In genomic region chr15:75436861-75437260, GRCh38 we compare ENCODE assay signal across 29 cellular contexts. TPM values are rescaled to one million over a fixed set of nuclear protein-coding genes. Genes with fewer than 3 reads are reported as not detected.
A peak's percentile ranks its signal among the peaks of the same experiment; 100 is the strongest.
DNase-seq lines count a peak whose midpoint lies in the region; ATAC-seq, FAIRE-seq and TF ChIP-seq lines count a peak whose summit lies in the region.
"Had no signal": no experiment of that assay in that cellular context is flagged by ENCODE, and none has a peak within 500 bp of the region (broad histone marks: within the 10 kb centered on the region; RNA-seq: fewer than 3 reads in every experiment).

No MANE protein-coding gene starts in this region.

- H3K4me1 Mint-ChIP-seq in natural killer cell: peaks cover 46 to 49% of the 10 kb centered on the region in 2 donors
- peaks cover 29 to 35% of the 10 kb centered on the region in 2 donors for H3K4me1 Mint-ChIP-seq in natural killer cell treated with Interleukin-12 subunit alpha and Interleukin-12 subunit beta and Interleukin-15 and Interleukin-18, amount 100 ng/mL, for 72 hours (ENCODE audit: low read depth in 2 of 2)
- H3K4me1 Mint-ChIP-seq in stimulated activated effector memory CD8-positive, alpha-beta T cell treated with anti-CD3 and anti-CD28 coated beads, Interleukin-12 subunit alpha, Interleukin-12 subunit beta, amount 100 ng/mL, for 72 hours: peaks cover 45% of the 10 kb centered on the region
- H3K4me1 Mint-ChIP-seq: neural crest cell had no signal

- intact Hi-C loops in natural killer cell (cut with micrococcal nuclease): no loop called here

- TF ChIP-seq CTCF in natural killer cell (IDR thresholded peaks at IDR 0.05) (no peak), bronchial epithelial cell (IDR thresholded peaks at IDR 0.05; ENCODE audit: insufficient read depth, low read length, severe bottlenecking) (no peak), fibroblast of the aortic adventitia (IDR thresholded peaks at IDR 0.05; ENCODE audit: insufficient read depth, low read length) (no peak)

- H3K36me3 Mint-ChIP-seq in natural killer cell: no peaks in the 10 kb centered on the region
- H3K36me3 Mint-ChIP-seq in natural killer cell treated with Interleukin-12 subunit alpha and Interleukin-12 subunit beta and Interleukin-15 and Interleukin-18, amount 100 ng/mL, for 72 hours: no peaks in the 10 kb centered on the region
- H3K36me3 Mint-ChIP-seq in stimulated activated effector memory CD8-positive, alpha-beta T cell treated with anti-CD3 and anti-CD28 coated beads, Interleukin-12 subunit alpha, Interleukin-12 subunit beta, amount 100 ng/mL, for 72 hours: peaks cover 95% of the 10 kb centered on the region

- H3K4me3 ChIP-seq in bronchial epithelial cell (ENCODE audit: low read depth, low read length) (no peak overlapping the region), fibroblast of the aortic adventitia (ENCODE audit: low read depth, low read length) (no peak overlapping the region)
- H3K4me3 ChIP-seq: BLaER1, upper lobe of left lung had no signal

- H3K27ac Mint-ChIP-seq in natural killer cell: peak overlapping the region; percentile 16 to 54
- no peak overlapping the region for H3K27ac Mint-ChIP-seq in natural killer cell treated with Interleukin-12 subunit alpha and Interleukin-12 subunit beta and Interleukin-15 and Interleukin-18, amount 100 ng/mL, for 72 hours
- peak overlapping the region; percentile 45 for H3K27ac Mint-ChIP-seq in stimulated activated effector memory CD8-positive, alpha-beta T cell treated with anti-CD3 and anti-CD28 coated beads, Interleukin-12 subunit alpha, Interleukin-12 subunit beta, amount 100 ng/mL, for 72 hours
- H3K27ac Mint-ChIP-seq: activated naive CD8-positive, alpha-beta T cell treated with anti-CD3 and anti-CD28 coated beads for 36 hours had no signal

- H3K9me3 Mint-ChIP-seq in natural killer cell: no peaks in the 10 kb centered on the region
- no peaks in the 10 kb centered on the region for H3K9me3 Mint-ChIP-seq in natural killer cell treated with Interleukin-12 subunit alpha and Interleukin-12 subunit beta and Interleukin-15 and Interleukin-18, amount 100 ng/mL, for 72 hours
- no peaks in the 10 kb centered on the region for H3K9me3 Mint-ChIP-seq in stimulated activated effector memory CD8-positive, alpha-beta T cell treated with anti-CD3 and anti-CD28 coated beads, Interleukin-12 subunit alpha, Interleukin-12 subunit beta, amount 100 ng/mL, for 72 hours
- H3K9me3 Mint-ChIP-seq: activated CD8-positive, alpha-beta T cell treated with anti-CD3 and anti-CD28 coated beads for 36 hours; activated naive CD8-positive, alpha-beta T cell treated with anti-CD3 and anti-CD28 coated beads for 36 hours had no signal

- DNase-seq in natural killer cell (no peak), bronchial epithelial cell (ENCODE audit: low read depth) (peak; percentile 67), fibroblast of the aortic adventitia (ENCODE audit: low read depth) (peak; percentile 9), SW480 (ENCODE audit: low spot score) (no peak)
- DNase-seq in natural killer cell treated with Interleukin-12 subunit alpha and Interleukin-12 subunit beta and Interleukin-15 and Interleukin-18, amount 100 ng/mL, for 72 hours (ENCODE audit: low spot score): no peak
- no peak for DNase-seq in stimulated activated effector memory CD8-positive, alpha-beta T cell treated with anti-CD3 and anti-CD28 coated beads, Interleukin-12 subunit alpha, Interleukin-12 subunit beta, amount 100 ng/mL, for 72 hours (ENCODE audit: low spot score in 2 of 2)
- DNase-seq: activated CD4-positive, alpha-beta T cell treated with anti-CD3 and anti-CD28 coated beads for 1 hour; activated CD8-positive, alpha-beta T cell treated with anti-CD3 and anti-CD28 coated beads for 36 hours; activated effector memory CD4-positive, alpha-beta T cell treated with anti-CD3 and anti-CD28 coated beads, Interleukin-2, amount 50 U/mL, for 16 hours; activated naive CD8-positive, alpha-beta T cell treated with anti-CD3 and anti-CD28 coated beads for 36 hours; aorta; central memory CD4-positive, alpha-beta T cell; COR-L47; GF-D8; hypothalamus; left cardiac atrium; NCI-H2029 treated with DMSO at 0.1 percent for 48 hours; NCI-H526; NK-92 treated with Interleukin-12 subunit alpha and Interleukin-12 subunit beta, amount 100 ng/mL, for 24 hours; PC-3; right cardiac atrium; SHP77; stimulated activated CD4-positive, alpha-beta T cell treated with anti-CD3 and anti-CD28 coated beads, Interleukin-2, amount 100 ng/mL, for 24 hours; upper lobe of left lung had no signal

- H3K27me3 Mint-ChIP-seq in natural killer cell (ENCODE audit: low read depth in 2 of 2): no peaks in the 10 kb centered on the region
- no peaks in the 10 kb centered on the region for H3K27me3 Mint-ChIP-seq in natural killer cell treated with Interleukin-12 subunit alpha and Interleukin-12 subunit beta and Interleukin-15 and Interleukin-18, amount 100 ng/mL, for 72 hours
- H3K27me3 Mint-ChIP-seq: activated CD8-positive, alpha-beta T cell treated with anti-CD3 and anti-CD28 coated beads for 36 hours; activated naive CD8-positive, alpha-beta T cell treated with anti-CD3 and anti-CD28 coated beads for 36 hours had no signal

- peak; percentile 7 for FAIRE-seq in bronchial epithelial cell (lab: Jason Lieb, UNC)

- no peaks in the 10 kb centered on the region for H3K36me3 ChIP-seq in bronchial epithelial cell (ENCODE audit: control insufficient read depth, insufficient read depth, low read length)

- no peaks in the 10 kb centered on the region for H3K27me3 ChIP-seq in bronchial epithelial cell (ENCODE audit: control insufficient read depth, insufficient read depth, low read length)
- H3K27me3 ChIP-seq: BLaER1, upper lobe of left lung had no signal

- ATAC-seq in natural killer cell (no peak), GM19324 (IDR thresholded peaks at IDR 0.05; ENCODE audit: low FRiP score, unreplicated experiment) (no peak), HG02885 (IDR thresholded peaks at IDR 0.05; ENCODE audit: poor library complexity, unreplicated experiment) (no peak)
- no peak for ATAC-seq in natural killer cell treated with Interleukin-12 subunit alpha and Interleukin-12 subunit beta and Interleukin-15 and Interleukin-18, amount 100 ng/mL, for 72 hours
- ATAC-seq in stimulated activated effector memory CD8-positive, alpha-beta T cell treated with anti-CD3 and anti-CD28 coated beads, Interleukin-12 subunit alpha, Interleukin-12 subunit beta, amount 100 ng/mL, for 72 hours: no peak
- ATAC-seq: activated CD8-positive, alpha-beta T cell treated with anti-CD3 and anti-CD28 coated beads for 36 hours; HCT116; PC-3 had no signal

- H3K4me3 Mint-ChIP-seq in natural killer cell: no peak overlapping the region
- H3K4me3 Mint-ChIP-seq in natural killer cell treated with Interleukin-12 subunit alpha and Interleukin-12 subunit beta and Interleukin-15 and Interleukin-18, amount 100 ng/mL, for 72 hours: no peak overlapping the region
- no peak overlapping the region for H3K4me3 Mint-ChIP-seq in stimulated activated effector memory CD8-positive, alpha-beta T cell treated with anti-CD3 and anti-CD28 coated beads, Interleukin-12 subunit alpha, Interleukin-12 subunit beta, amount 100 ng/mL, for 72 hours
- H3K4me3 Mint-ChIP-seq: activated CD8-positive, alpha-beta T cell treated with anti-CD3 and anti-CD28 coated beads for 36 hours; activated naive CD8-positive, alpha-beta T cell treated with anti-CD3 and anti-CD28 coated beads for 36 hours; neural crest cell had no signal

RNA-seq across cellular contexts. Expression of gene SIN3A, which starts 14.6 kb away (rescaled TPM):
- 100 to 1,000 TPM; 135 to 175 (median 137) TPM for total RNA-seq in natural killer cell
- total RNA-seq in natural killer cell treated with Interleukin-12 subunit alpha and Interleukin-12 subunit beta and Interleukin-15 and Interleukin-18, amount 100 ng/mL, for 72 hours: 100 to 1,000 TPM in 1 of 2 donors, 10 to 100 TPM in 1; 93.5 to 103 TPM
- 11.6 and 24.6 TPM in 2 replicates for total RNA-seq in bronchial epithelial cell
- total RNA-seq in fibroblast of the aortic adventitia (ENCODE audit: low replicate concordance): 37.3 and 52.9 TPM in 2 replicates

Comparison
In these comparisons a context has a peak if more than half of its experiments do, and no peak if none do; other contexts are left out.
1. H3K27ac Mint-ChIP-seq: peak in natural killer cell (2 of 2) and stimulated activated effector memory CD8-positive, alpha-beta T cell treated with anti-CD3 and anti-CD28 coated beads, Interleukin-12 subunit alpha, Interleukin-12 subunit beta, amount 100 ng/mL, for 72 hours (single experiment); none in natural killer cell treated with Interleukin-12 subunit alpha and Interleukin-12 subunit beta and Interleukin-15 and Interleukin-18, amount 100 ng/mL, for 72 hours (0 of 2).
2. DNase-seq: peak in bronchial epithelial cell (single experiment) and fibroblast of the aortic adventitia (single experiment); none in natural killer cell (single experiment), natural killer cell treated with Interleukin-12 subunit alpha and Interleukin-12 subunit beta and Interleukin-15 and Interleukin-18, amount 100 ng/mL, for 72 hours (single experiment), stimulated activated effector memory CD8-positive, alpha-beta T cell treated with anti-CD3 and anti-CD28 coated beads, Interleukin-12 subunit alpha, Interleukin-12 subunit beta, amount 100 ng/mL, for 72 hours (0 of 2) and SW480 (single experiment).